Comparison of ENCODE assay signal across 8 cellular contexts in genomic region chr22:41021655-41022454, GRCh38.
A peak's percentile ranks its signal among the peaks of the same experiment; 100 is the strongest.
DNase-seq lines count a peak whose midpoint lies in the region; ATAC-seq, FAIRE-seq and TF ChIP-seq lines count a peak whose summit lies in the region.

No MANE protein-coding gene starts in this region.

- H2AFZ ChIP-seq in OCI-LY3 (ENCODE audit: low read depth, low read length): peak overlapping the region; percentile 56

- H3K4me3 ChIP-seq in A549 (peak overlapping the region; percentile 59), OCI-LY3 (ENCODE audit: low read length) (peak overlapping the region; percentile 83), fibroblast of mammary gland (ENCODE audit: control insufficient read depth, low read depth, low read length) (peak overlapping the region; percentile 58), stomach (peak overlapping the region; percentile 60 to 77 (median 69))

- CTCF ChIA-PET in A549 (lab: Yijun Ruan, JAX): interaction anchor here (0.8 to 1.3 kb wide), 2 partner anchors 18 to 99 kb away, joined by 3 to 4 read pairs; no protein-coding TSS in a partner anchor

- H3K9me3 ChIP-seq in A549 (no peaks in the 10 kb centered on the region), OCI-LY3 (ENCODE audit: insufficient read depth, low read length) (no peaks in the 10 kb centered on the region), stomach (no peaks in the 10 kb centered on the region)

- H3K27me3 ChIP-seq in OCI-LY3 (ENCODE audit: low read depth, low read length) (no peaks in the 10 kb centered on the region), stomach (no peaks in the 10 kb centered on the region)

- H3K27me3 Mint-ChIP-seq in activated T-cell treated with anti-CD3 and anti-CD28 coated beads, Interleukin-2, amount 50 U/mL, for 72 hours (ENCODE audit: low read depth): no peaks in the 10 kb centered on the region
- H3K27me3 Mint-ChIP-seq in natural killer cell (ENCODE audit: low read depth in 2 of 2): peaks cover 20 to 24% of the 10 kb centered on the region in 2 donors

- peaks cover 0 to 3% of the 10 kb centered on the region in 2 donors for H3K36me3 Mint-ChIP-seq in activated T-cell treated with anti-CD3 and anti-CD28 coated beads, Interleukin-2, amount 50 U/mL, for 72 hours (ENCODE audit: insufficient read depth in 2 of 2)
- no peaks in the 10 kb centered on the region for H3K36me3 Mint-ChIP-seq in natural killer cell

- peaks cover 7% of the 10 kb centered on the region; the same call in 1 of the 3 replicates for H3K4me1 ChIP-seq in A549
- peaks cover 12% of the 10 kb centered on the region for H3K4me1 ChIP-seq in OCI-LY3 (ENCODE audit: low read length)
- peaks cover 5 to 25% (median 12%) of the 10 kb centered on the region in 4 donors for H3K4me1 ChIP-seq in stomach

- H3K4me2 ChIP-seq in A549: peak overlapping the region; percentile 89
- H3K4me2 ChIP-seq in OCI-LY3 (ENCODE audit: low read length): peak overlapping the region; percentile 96

- TF ChIP-seq EP300 in A549 (IDR thresholded peaks at IDR 0.05) (no peak), stomach (IDR thresholded peaks at IDR 0.05) (no peak)

- FAIRE-seq in A549 (lab: Jason Lieb, UNC): no peak

- peaks cover 8% of the 10 kb centered on the region; the same call in 1 of the 2 replicates for H3K79me2 ChIP-seq in OCI-LY3 (ENCODE audit: low read length)

- peak overlapping the region; percentile 85 to 95 for H3K4me3 Mint-ChIP-seq in activated T-cell treated with anti-CD3 and anti-CD28 coated beads, Interleukin-2, amount 50 U/mL, for 72 hours
- H3K4me3 Mint-ChIP-seq in natural killer cell: peak overlapping the region; percentile 84

- ATAC-seq in A549: peak; percentile 87 to 89
- peak; percentile 66 for ATAC-seq in HG03354 (IDR thresholded peaks at IDR 0.05; ENCODE audit: poor library complexity, severe bottlenecking, unreplicated experiment)
- peak; percentile 86 to 87 for ATAC-seq in activated T-cell treated with anti-CD3 and anti-CD28 coated beads, Interleukin-2, amount 50 U/mL, for 72 hours (replicated peaks in 1 of 2)
- ATAC-seq in natural killer cell: peak; percentile 67 to 81 (median 71)

- DNase-seq in A549 (ENCODE audit: low read depth in 1 of 2, low spot score in 1 of 2): peak; percentile 41 to 64
- peak; percentile 84 for DNase-seq in GM13976 (ENCODE audit: low spot score)
- peak; percentile 72 to 76 for DNase-seq in activated T-cell treated with anti-CD3 and anti-CD28 coated beads, Interleukin-2, amount 50 U/mL, for 72 hours
- peak; percentile 44 for DNase-seq in fibroblast of mammary gland (ENCODE audit: low read depth)
- DNase-seq in natural killer cell: peak; percentile 32
- peak; percentile 69 for DNase-seq in stomach

- H3K9ac ChIP-seq in OCI-LY3 (ENCODE audit: low read length): peak overlapping the region; percentile 87

- peak; percentile 29 for TF ChIP-seq POLR2A in A549 (IDR thresholded peaks at IDR 0.05; ENCODE audit: low read length)
- peak in 1 of 4 donors; percentile 35 for TF ChIP-seq POLR2A in stomach (IDR thresholded peaks at IDR 0.05)

- in situ Hi-C loops in GM13976 (cut with MboI; ENCODE audit: low sequenced_read_pairs, unreplicated experiment): no loop called here

- POLR2A ChIA-PET in A549 (lab: Yijun Ruan, JAX): interaction anchor here (0.5 to 3.0 kb wide), 7 partner anchors 13 to 308 kb away, joined by 4 to 29 read pairs (median 7); partner anchors contain the start of genes EP300, RANGAP1 and RBX1

- H3K27ac ChIP-seq in A549: peak overlapping the region; percentile 85 to 100
- peak overlapping the region; percentile 80 for H3K27ac ChIP-seq in OCI-LY3 (ENCODE audit: low read length)
- peak overlapping the region; percentile 96 to 99 (median 99) for H3K27ac ChIP-seq in stomach

- H4K20me1 ChIP-seq in OCI-LY3 (ENCODE audit: insufficient read depth, low read length): no peaks in the 10 kb centered on the region

- H3K36me3 ChIP-seq in OCI-LY3 (replicated peaks; ENCODE audit: low read depth, low read length) (no peaks in the 10 kb centered on the region), stomach (no peaks in the 10 kb centered on the region)

- intact Hi-C loops in natural killer cell (cut with micrococcal nuclease) (loop anchor here (5.0 to 10.0 kb wide), 2 partner anchors 70 to 97 kb away; partner anchors contain the start of gene EP300), stomach (cut with DNase I; ENCODE audit: low total_unique reads) (no loop called here)

- peaks cover 16% of the 10 kb centered on the region for H3K4me1 Mint-ChIP-seq in activated T-cell treated with anti-CD3 and anti-CD28 coated beads, Interleukin-2, amount 50 U/mL, for 72 hours (ENCODE audit: low read depth)
- peaks cover 0 to 12% of the 10 kb centered on the region in 2 donors for H3K4me1 Mint-ChIP-seq in natural killer cell

- TF ChIP-seq RAD21 in A549 (conservative IDR thresholded peaks at IDR 0.05 in 1 of 2, IDR thresholded peaks at IDR 0.05 in 1 of 2): 0 out of 5 replicates have a peak, but pooled peaks of 1 of the 2 experiments have one; percentile 2

- WGBS in A549 (ENCODE audit: missing lambda C conversion rate): 4% methylated on average over 22 of the region's 84 CpGs
- 0 to 1% (median 0%) methylated on average over 34 to 84 of the region's 84 CpGs for WGBS in stomach, 5 donors

- H3K27ac Mint-ChIP-seq in activated T-cell treated with anti-CD3 and anti-CD28 coated beads, Interleukin-2, amount 50 U/mL, for 72 hours: peak overlapping the region; percentile 87
- H3K27ac Mint-ChIP-seq in natural killer cell: peak overlapping the region in 1 of 2 donors; percentile 78

- TF ChIP-seq CTCF in A549 (IDR thresholded peaks at IDR 0.05): peak; percentile 20; the same call in 1 of the 3 replicates
- peak; percentile 37 for TF ChIP-seq CTCF in GM13976 (IDR thresholded peaks at IDR 0.05; ENCODE audit: borderline replicate concordance, control extremely low read depth, extremely low read depth, insufficient read depth, missing control alignments)
- peak; percentile 15; the same call in 1 of the 2 replicates for TF ChIP-seq CTCF in OCI-LY3 (IDR thresholded peaks at IDR 0.05; ENCODE audit: low read depth, low read length)
- TF ChIP-seq CTCF in fibroblast of mammary gland (conservative IDR thresholded peaks at IDR 0.05; ENCODE audit: control insufficient read depth, insufficient read depth, low read depth, low read length): no peak
- no peak for TF ChIP-seq CTCF in natural killer cell (IDR thresholded peaks at IDR 0.05)
- TF ChIP-seq CTCF in stomach (IDR thresholded peaks at IDR 0.05): peak in 1 of 7 experiments; percentile 11

- no peaks in the 10 kb centered on the region for H3K9me3 Mint-ChIP-seq in activated T-cell treated with anti-CD3 and anti-CD28 coated beads, Interleukin-2, amount 50 U/mL, for 72 hours
- H3K9me3 Mint-ChIP-seq in natural killer cell: no peaks in the 10 kb centered on the region

TF ChIP-seq in A549, 52 proteins besides CTCF, POLR2A, EP300 and RAD21 (continues in another document):
- TF ChIP-seq ZFP36 (IDR thresholded peaks at IDR 0.05; ENCODE audit: borderline replicate concordance, partially characterized antibody) (no peak), KDM5A (IDR thresholded peaks at IDR 0.05) (no peak), BCL3 (IDR thresholded peaks at IDR 0.05) (0 out of 3 replicates have a peak, but pooled peaks have one; percentile 59), HEYL (CRISPR knock-in tag; IDR thresholded peaks at IDR 0.05) (no peak), JUN (IDR thresholded peaks at IDR 0.05) (peak; percentile 36 to 73; a peak in 2 of 5 replicates), MAZ (IDR thresholded peaks at IDR 0.05; ENCODE audit: borderline replicate concordance, low read depth, low read length) (no peak), ZNF302 (CRISPR knock-in tag; IDR thresholded peaks at IDR 0.05) (no peak), ESRRA (IDR thresholded peaks at IDR 0.05; ENCODE audit: borderline replicate concordance, low read length) (no peak), NR3C1 (IDR thresholded peaks at IDR 0.05) (no peak), CHD4 (IDR thresholded peaks at IDR 0.05; ENCODE audit: borderline replicate concordance) (no peak), HMGXB4 (CRISPR knock-in tag; IDR thresholded peaks at IDR 0.05; ENCODE audit: borderline replicate concordance) (no peak), RFX5 (IDR thresholded peaks at IDR 0.05) (no peak), HDAC2 (IDR thresholded peaks at IDR 0.05) (no peak), RNF2 (IDR thresholded peaks at IDR 0.05; ENCODE audit: borderline replicate concordance, low read depth) (no peak), HES2 (IDR thresholded peaks at IDR 0.05) (no peak), USF2 (IDR thresholded peaks at IDR 0.05) (no peak)

Comparison
In these comparisons a context has a peak if more than half of its experiments do, and no peak if none do; other contexts are left out.
1. Peak in every context shown above with its lines: DNase-seq, ATAC-seq, H3K4me3 ChIP-seq and H3K27ac ChIP-seq.
2. DNase-seq: peak in every context shown above with its lines; median percentile 84 in GM13976; 74 in activated T-cell treated with anti-CD3 and anti-CD28 coated beads, Interleukin-2, amount 50 U/mL, for 72 hours; 69 in stomach; 52 in A549; 44 in fibroblast of mammary gland; 32 in natural killer cell.
3. CTCF ChIP-seq: peak in A549 (single experiment), GM13976 (single experiment) and OCI-LY3 (single experiment); none in fibroblast of mammary gland (single experiment) and natural killer cell (single experiment).